1 cellular context compared by ENCODE assay signal in genomic region chr7:100478966-100479660, GRCh38.
A peak's percentile ranks its signal among the peaks of the same experiment; 100 is the strongest.
TF ChIP-seq lines count a peak whose summit lies in the region.

Gene TSC22D4 (minus strand): TSS chr7:100479214. CDS start chr7:100478038, 1,176 bp downstream.

TF ChIP-seq in HepG2, 621 proteins besides CTCF, POLR2A, EP300 and RAD21 (continued from another document and continues in another):
- TF ChIP-seq, protein P1, sequence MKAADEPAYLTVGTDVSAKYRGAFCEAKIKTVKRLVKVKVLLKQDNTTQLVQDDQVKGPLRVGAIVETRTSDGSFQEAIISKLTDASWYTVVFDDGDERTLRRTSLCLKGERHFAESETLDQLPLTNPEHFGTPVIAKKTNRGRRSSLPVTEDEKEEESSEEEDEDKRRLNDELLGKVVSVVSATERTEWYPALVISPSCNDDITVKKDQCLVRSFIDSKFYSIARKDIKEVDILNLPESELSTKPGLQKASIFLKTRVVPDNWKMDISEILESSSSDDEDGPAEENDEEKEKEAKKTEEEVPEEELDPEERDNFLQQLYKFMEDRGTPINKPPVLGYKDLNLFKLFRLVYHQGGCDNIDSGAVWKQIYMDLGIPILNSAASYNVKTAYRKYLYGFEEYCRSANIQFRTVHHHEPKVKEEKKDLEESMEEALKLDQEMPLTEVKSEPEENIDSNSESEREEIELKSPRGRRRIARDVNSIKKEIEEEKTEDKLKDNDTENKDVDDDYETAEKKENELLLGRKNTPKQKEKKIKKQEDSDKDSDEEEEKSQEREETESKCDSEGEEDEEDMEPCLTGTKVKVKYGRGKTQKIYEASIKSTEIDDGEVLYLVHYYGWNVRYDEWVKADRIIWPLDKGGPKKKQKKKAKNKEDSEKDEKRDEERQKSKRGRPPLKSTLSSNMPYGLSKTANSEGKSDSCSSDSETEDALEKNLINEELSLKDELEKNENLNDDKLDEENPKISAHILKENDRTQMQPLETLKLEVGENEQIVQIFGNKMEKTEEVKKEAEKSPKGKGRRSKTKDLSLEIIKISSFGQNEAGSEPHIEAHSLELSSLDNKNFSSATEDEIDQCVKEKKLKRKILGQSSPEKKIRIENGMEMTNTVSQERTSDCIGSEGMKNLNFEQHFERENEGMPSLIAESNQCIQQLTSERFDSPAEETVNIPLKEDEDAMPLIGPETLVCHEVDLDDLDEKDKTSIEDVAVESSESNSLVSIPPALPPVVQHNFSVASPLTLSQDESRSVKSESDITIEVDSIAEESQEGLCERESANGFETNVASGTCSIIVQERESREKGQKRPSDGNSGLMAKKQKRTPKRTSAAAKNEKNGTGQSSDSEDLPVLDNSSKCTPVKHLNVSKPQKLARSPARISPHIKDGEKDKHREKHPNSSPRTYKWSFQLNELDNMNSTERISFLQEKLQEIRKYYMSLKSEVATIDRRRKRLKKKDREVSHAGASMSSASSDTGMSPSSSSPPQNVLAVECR (CRISPR knock-in tag; IDR thresholded peaks at IDR 0.05; ENCODE audit: borderline replicate concordance) = peak; percentile 86
- TF ChIP-seq, protein P2, sequence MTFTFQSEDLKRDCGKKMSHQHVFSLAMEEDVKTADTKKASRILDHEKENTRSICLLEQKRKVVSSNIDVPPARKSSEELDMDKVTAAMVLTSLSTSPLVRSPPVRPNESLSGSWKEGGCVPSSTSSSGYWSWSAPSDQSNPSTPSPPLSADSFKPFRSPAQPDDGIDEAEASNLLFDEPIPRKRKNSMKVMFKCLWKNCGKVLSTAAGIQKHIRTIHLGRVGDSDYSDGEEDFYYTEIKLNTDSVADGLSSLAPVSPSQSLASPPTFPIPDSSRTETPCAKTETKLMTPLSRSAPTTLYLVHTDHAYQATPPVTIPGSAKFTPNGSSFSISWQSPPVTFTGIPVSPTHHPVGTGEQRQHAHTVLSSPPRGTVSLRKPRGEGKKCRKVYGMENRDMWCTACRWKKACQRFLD (CRISPR knock-in tag; IDR thresholded peaks at IDR 0.05; ENCODE audit: borderline replicate concordance) = 0 out of 2 replicates have a peak, but pooled peaks have one; percentile 15
- TF ChIP-seq EZH2 (conservative IDR thresholded peaks at IDR 0.05; ENCODE audit: low read depth, low read length) (no peak), TOPORS (CRISPR knock-in tag; IDR thresholded peaks at IDR 0.05) (no peak), ZNF3 (CRISPR knock-in tag; IDR thresholded peaks at IDR 0.05) (no peak), ZBTB20 (CRISPR knock-in tag; IDR thresholded peaks at IDR 0.05; ENCODE audit: borderline replicate concordance, low read depth) (no peak), ZNF367 (CRISPR knock-in tag; IDR thresholded peaks at IDR 0.05; ENCODE audit: borderline replicate concordance) (no peak), NFKBIZ (CRISPR knock-in tag; IDR thresholded peaks at IDR 0.05) (no peak), SNAI1 (CRISPR knock-in tag; IDR thresholded peaks at IDR 0.05; ENCODE audit: borderline replicate concordance) (peak; percentile 25; the same call in 1 of the 2 replicates), ARID2 (CRISPR knock-in tag; IDR thresholded peaks at IDR 0.05; ENCODE audit: borderline replicate concordance) (no peak), POLR2AphosphoS2 (IDR thresholded peaks at IDR 0.05; ENCODE audit: low read depth, low read length) (no peak), ARNTL (CRISPR knock-in tag; IDR thresholded peaks at IDR 0.05) (no peak), PHF20 (CRISPR knock-in tag; IDR thresholded peaks at IDR 0.05) (peak; percentile 31; the same call in 1 of the 2 replicates), RXRB (CRISPR knock-in tag; IDR thresholded peaks at IDR 0.05; ENCODE audit: borderline replicate concordance) (peak; percentile 29; the same call in 1 of the 2 replicates), CCDC6 (CRISPR knock-in tag; IDR thresholded peaks at IDR 0.05) (no peak), DNMT3B (CRISPR knock-in tag; conservative IDR thresholded peaks at IDR 0.05) (no peak), MAZ (IDR thresholded peaks at IDR 0.05; ENCODE audit: borderline replicate concordance, low read depth, low read length) (peak; percentile 84), MAZ (CRISPR knock-in tag; IDR thresholded peaks at IDR 0.05; ENCODE audit: low read depth) (peak; percentile 85), STAT5B (CRISPR knock-in tag; IDR thresholded peaks at IDR 0.05) (no peak), ELF1 (CRISPR knock-in tag; IDR thresholded peaks at IDR 0.05) (peak; percentile 61), ZHX2 (IDR thresholded peaks at IDR 0.05; ENCODE audit: low read depth) (no peak), ZHX2 (CRISPR knock-in tag; IDR thresholded peaks at IDR 0.05; ENCODE audit: borderline replicate concordance) (no peak), RFX3 (CRISPR knock-in tag; IDR thresholded peaks at IDR 0.05) (no peak), SP1 (IDR thresholded peaks at IDR 0.05) (no peak), SP1 (CRISPR knock-in tag; IDR thresholded peaks at IDR 0.05) (peak; percentile 47; the same call in 1 of the 2 replicates), ZNF589 (CRISPR knock-in tag; conservative IDR thresholded peaks at IDR 0.05) (no peak), ZNF510 (CRISPR knock-in tag; IDR thresholded peaks at IDR 0.05; ENCODE audit: low read depth) (no peak), JUNB (CRISPR knock-in tag; IDR thresholded peaks at IDR 0.05; ENCODE audit: borderline replicate concordance) (no peak), ZFX (CRISPR knock-in tag; IDR thresholded peaks at IDR 0.05; ENCODE audit: low read depth) (peak; percentile 84), EED (CRISPR knock-in tag; IDR thresholded peaks at IDR 0.05) (no peak), ZNF496 (CRISPR knock-in tag; IDR thresholded peaks at IDR 0.05; ENCODE audit: insufficient replicate concordance) (no peak), ZNF660 (CRISPR knock-in tag; IDR thresholded peaks at IDR 0.05; ENCODE audit: borderline replicate concordance, low read depth) (no peak), CEBPG (CRISPR knock-in tag; IDR thresholded peaks at IDR 0.05) (no peak), ZNF776 (CRISPR knock-in tag; IDR thresholded peaks at IDR 0.05) (no peak), SYNCRIP (IDR thresholded peaks at IDR 0.05; ENCODE audit: insufficient read depth, low read depth, low read length) (no peak), RORA (CRISPR knock-in tag; IDR thresholded peaks at IDR 0.05) (no peak), SRSF9 (IDR thresholded peaks at IDR 0.05; ENCODE audit: borderline replicate concordance, insufficient read depth, low read depth, low read length, poor library complexity, severe bottlenecking) (no peak), ZNF546 (CRISPR knock-in tag; conservative IDR thresholded peaks at IDR 0.05) (0 out of 2 replicates have a peak, but pooled peaks have one; percentile 83), FOSL2 (CRISPR knock-in tag; IDR thresholded peaks at IDR 0.05) (peak; percentile 13; the same call in 1 of the 2 replicates), ZNF670 (CRISPR knock-in tag; IDR thresholded peaks at IDR 0.05; ENCODE audit: borderline replicate concordance) (no peak), SMAD1 (CRISPR knock-in tag; IDR thresholded peaks at IDR 0.05; ENCODE audit: borderline replicate concordance, low read depth) (no peak)
- TF ChIP-seq, protein P3, sequence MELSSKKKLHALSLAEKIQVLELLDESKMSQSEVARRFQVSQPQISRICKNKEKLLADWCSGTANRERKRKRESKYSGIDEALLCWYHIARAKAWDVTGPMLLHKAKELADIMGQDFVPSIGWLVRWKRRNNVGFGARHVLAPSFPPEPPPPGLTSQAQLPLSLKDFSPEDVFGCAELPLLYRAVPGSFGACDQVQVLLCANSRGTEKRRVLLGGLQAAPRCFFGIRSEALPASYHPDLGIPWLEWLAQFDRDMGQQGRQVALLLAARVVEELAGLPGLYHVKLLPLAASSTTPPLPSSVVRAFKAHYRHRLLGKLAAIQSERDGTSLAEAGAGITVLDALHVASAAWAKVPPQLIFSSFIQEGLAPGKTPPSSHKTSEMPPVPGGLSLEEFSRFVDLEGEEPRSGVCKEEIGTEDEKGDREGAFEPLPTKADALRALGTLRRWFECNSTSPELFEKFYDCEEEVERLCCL (CRISPR knock-in tag; IDR thresholded peaks at IDR 0.05; ENCODE audit: borderline replicate concordance) = peak; percentile 28; the same call in 1 of the 2 replicates
- TF ChIP-seq, protein P4, sequence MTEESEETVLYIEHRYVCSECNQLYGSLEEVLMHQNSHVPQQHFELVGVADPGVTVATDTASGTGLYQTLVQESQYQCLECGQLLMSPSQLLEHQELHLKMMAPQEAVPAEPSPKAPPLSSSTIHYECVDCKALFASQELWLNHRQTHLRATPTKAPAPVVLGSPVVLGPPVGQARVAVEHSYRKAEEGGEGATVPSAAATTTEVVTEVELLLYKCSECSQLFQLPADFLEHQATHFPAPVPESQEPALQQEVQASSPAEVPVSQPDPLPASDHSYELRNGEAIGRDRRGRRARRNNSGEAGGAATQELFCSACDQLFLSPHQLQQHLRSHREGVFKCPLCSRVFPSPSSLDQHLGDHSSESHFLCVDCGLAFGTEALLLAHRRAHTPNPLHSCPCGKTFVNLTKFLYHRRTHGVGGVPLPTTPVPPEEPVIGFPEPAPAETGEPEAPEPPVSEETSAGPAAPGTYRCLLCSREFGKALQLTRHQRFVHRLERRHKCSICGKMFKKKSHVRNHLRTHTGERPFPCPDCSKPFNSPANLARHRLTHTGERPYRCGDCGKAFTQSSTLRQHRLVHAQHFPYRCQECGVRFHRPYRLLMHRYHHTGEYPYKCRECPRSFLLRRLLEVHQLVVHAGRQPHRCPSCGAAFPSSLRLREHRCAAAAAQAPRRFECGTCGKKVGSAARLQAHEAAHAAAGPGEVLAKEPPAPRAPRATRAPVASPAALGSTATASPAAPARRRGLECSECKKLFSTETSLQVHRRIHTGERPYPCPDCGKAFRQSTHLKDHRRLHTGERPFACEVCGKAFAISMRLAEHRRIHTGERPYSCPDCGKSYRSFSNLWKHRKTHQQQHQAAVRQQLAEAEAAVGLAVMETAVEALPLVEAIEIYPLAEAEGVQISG (CRISPR knock-in tag; IDR thresholded peaks at IDR 0.05) = no peak
- TF ChIP-seq, protein P5, sequence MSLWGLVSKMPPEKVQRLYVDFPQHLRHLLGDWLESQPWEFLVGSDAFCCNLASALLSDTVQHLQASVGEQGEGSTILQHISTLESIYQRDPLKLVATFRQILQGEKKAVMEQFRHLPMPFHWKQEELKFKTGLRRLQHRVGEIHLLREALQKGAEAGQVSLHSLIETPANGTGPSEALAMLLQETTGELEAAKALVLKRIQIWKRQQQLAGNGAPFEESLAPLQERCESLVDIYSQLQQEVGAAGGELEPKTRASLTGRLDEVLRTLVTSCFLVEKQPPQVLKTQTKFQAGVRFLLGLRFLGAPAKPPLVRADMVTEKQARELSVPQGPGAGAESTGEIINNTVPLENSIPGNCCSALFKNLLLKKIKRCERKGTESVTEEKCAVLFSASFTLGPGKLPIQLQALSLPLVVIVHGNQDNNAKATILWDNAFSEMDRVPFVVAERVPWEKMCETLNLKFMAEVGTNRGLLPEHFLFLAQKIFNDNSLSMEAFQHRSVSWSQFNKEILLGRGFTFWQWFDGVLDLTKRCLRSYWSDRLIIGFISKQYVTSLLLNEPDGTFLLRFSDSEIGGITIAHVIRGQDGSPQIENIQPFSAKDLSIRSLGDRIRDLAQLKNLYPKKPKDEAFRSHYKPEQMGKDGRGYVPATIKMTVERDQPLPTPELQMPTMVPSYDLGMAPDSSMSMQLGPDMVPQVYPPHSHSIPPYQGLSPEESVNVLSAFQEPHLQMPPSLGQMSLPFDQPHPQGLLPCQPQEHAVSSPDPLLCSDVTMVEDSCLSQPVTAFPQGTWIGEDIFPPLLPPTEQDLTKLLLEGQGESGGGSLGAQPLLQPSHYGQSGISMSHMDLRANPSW (CRISPR knock-in tag; IDR thresholded peaks at IDR 0.05; ENCODE audit: borderline replicate concordance) = no peak
- TF ChIP-seq, protein P6, sequence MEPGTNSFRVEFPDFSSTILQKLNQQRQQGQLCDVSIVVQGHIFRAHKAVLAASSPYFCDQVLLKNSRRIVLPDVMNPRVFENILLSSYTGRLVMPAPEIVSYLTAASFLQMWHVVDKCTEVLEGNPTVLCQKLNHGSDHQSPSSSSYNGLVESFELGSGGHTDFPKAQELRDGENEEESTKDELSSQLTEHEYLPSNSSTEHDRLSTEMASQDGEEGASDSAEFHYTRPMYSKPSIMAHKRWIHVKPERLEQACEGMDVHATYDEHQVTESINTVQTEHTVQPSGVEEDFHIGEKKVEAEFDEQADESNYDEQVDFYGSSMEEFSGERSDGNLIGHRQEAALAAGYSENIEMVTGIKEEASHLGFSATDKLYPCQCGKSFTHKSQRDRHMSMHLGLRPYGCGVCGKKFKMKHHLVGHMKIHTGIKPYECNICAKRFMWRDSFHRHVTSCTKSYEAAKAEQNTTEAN (CRISPR knock-in tag; conservative IDR thresholded peaks at IDR 0.05) = no peak
- TF ChIP-seq, protein P7, sequence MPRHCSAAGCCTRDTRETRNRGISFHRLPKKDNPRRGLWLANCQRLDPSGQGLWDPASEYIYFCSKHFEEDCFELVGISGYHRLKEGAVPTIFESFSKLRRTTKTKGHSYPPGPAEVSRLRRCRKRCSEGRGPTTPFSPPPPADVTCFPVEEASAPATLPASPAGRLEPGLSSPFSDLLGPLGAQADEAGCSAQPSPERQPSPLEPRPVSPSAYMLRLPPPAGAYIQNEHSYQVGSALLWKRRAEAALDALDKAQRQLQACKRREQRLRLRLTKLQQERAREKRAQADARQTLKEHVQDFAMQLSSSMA (CRISPR knock-in tag; IDR thresholded peaks at IDR 0.05) = no peak
